10 cellular contexts compared by ENCODE assay signal in genomic region chr16:49890876-49891275, GRCh38. TPM values are rescaled to one million over a fixed set of nuclear protein-coding genes. Genes with fewer than 3 reads are reported as not detected.
DNase-seq lines count a peak whose midpoint lies in the region; ATAC-seq, FAIRE-seq and TF ChIP-seq lines count a peak whose summit lies in the region.
"Had no signal": no experiment of that assay in that cellular context is flagged by ENCODE, and none has a peak within 500 bp of the region (broad histone marks: within the 10 kb centered on the region; RNA-seq: fewer than 3 reads in every experiment).

No MANE protein-coding gene starts in this region.

- H2AFZ ChIP-seq in GM12878 (ENCODE audit: control insufficient read depth, low read depth, low read length) (no peak overlapping the region), osteoblast (ENCODE audit: low read length) (no peak overlapping the region)

- DNase-seq in ELF-1 (ENCODE audit: low read depth, low spot score) (peak; percentile 82), GM12878 (ENCODE audit: low read depth, low spot score) (no peak), osteoblast (ENCODE audit: insufficient read length, low spot score, missing footprints) (peak; percentile 80), A172 (ENCODE audit: low spot score) (no peak), heart right ventricle (no peak), GF-D8 (lab: John Stamatoyannopoulos, UW) (no peak), NCI-H187 treated with DMSO at 0.1 percent for 48 hours (lab: John Stamatoyannopoulos, UW) (no peak)
- DNase-seq: NCI-H2029 treated with DMSO at 0.1 percent for 48 hours had no signal

- no peaks in the 10 kb centered on the region; a peak in 1 of 4 replicates for H3K27me3 ChIP-seq in GM12878 (replicated peaks in 1 of 2; ENCODE audit: control insufficient read depth in 2 of 2, insufficient read depth in 2 of 2, low read length in 1 of 2)
- H3K27me3 ChIP-seq in osteoblast (ENCODE audit: insufficient read depth, low read length), result peaks cover 8% of the 10 kb centered on the region
- peaks cover 0 to 44% (median 25%) of the 10 kb centered on the region in 7 donors for H3K27me3 ChIP-seq in heart right ventricle

- no peak for FAIRE-seq in GM12878 (lab: Jason Lieb, UNC)
- FAIRE-seq: TTC549 had no signal

- RAD21 ChIA-PET in GM12878 (lab: Charles Lee; ENCODE audit: unreplicated experiment), result no interaction called here

- no TSS peak for BruUV-seq in GM12878 (replicated peaks; lab: Mats Ljungman, UMichigan)

- TF ChIP-seq POLR2A in GM12878 (IDR thresholded peaks at IDR 0.05; ENCODE audit: low read depth, low read length), result no peak

- no peak for TF ChIP-seq EP300 in Ishikawa (IDR thresholded peaks at IDR 0.05; ENCODE audit: borderline replicate concordance)
- no peak for TF ChIP-seq EP300 in GM12878 (IDR thresholded peaks at IDR 0.05; ENCODE audit: borderline replicate concordance in 1 of 2, control insufficient read depth in 1 of 2, low read depth in 2 of 2, low read length in 2 of 2)

- H3K4me1 ChIP-seq in GM12878 (ENCODE audit: control insufficient read depth, insufficient read depth, low read length), result no peaks in the 10 kb centered on the region
- no peaks in the 10 kb centered on the region for H3K4me1 ChIP-seq in osteoblast (ENCODE audit: insufficient read depth, low read length)
- no peaks in the 10 kb centered on the region for H3K4me1 ChIP-seq in heart right ventricle

- POLR2A ChIA-PET in GM12878 (lab: Charles Lee), result no interaction called here

- H3K4me2 ChIP-seq in GM12878 (ENCODE audit: control insufficient read depth, insufficient read depth), result no peak overlapping the region
- H3K4me2 ChIP-seq in osteoblast (ENCODE audit: insufficient read depth, low read length), result no peak overlapping the region

- peak; percentile 46 for ATAC-seq in GM12878
- no peak for ATAC-seq in heart right ventricle

- intact Hi-C loops in GM12878 (cut with micrococcal nuclease; ENCODE audit: unreplicated experiment), result no loop called here
- intact Hi-C loops in heart right ventricle (cut with DNase I), result no loop called here

- no peaks in the 10 kb centered on the region for H3K9me3 ChIP-seq in GM12878 (replicated peaks; ENCODE audit: control insufficient read depth, insufficient read depth, low read length)
- H3K9me3 ChIP-seq in osteoblast (ENCODE audit: low read depth, low read length), result peaks cover 2% of the 10 kb centered on the region
- H3K9me3 ChIP-seq in heart right ventricle, result peaks cover 0 to 7% (median 0%) of the 10 kb centered on the region in 11 donors

- H3K4me3 ChIP-seq in GM12878 (no peak overlapping the region), osteoblast (ENCODE audit: insufficient read depth, low read length) (no peak overlapping the region), heart right ventricle (no peak overlapping the region)

- H4K20me1 ChIP-seq in GM12878 (ENCODE audit: control insufficient read depth, insufficient read depth) (no peaks in the 10 kb centered on the region), osteoblast (ENCODE audit: insufficient read depth, low read length) (no peaks in the 10 kb centered on the region)

- no peaks in the 10 kb centered on the region for H3K79me2 ChIP-seq in GM12878 (ENCODE audit: control insufficient read depth, insufficient read depth, low read length)
- no peaks in the 10 kb centered on the region for H3K79me2 ChIP-seq in osteoblast (ENCODE audit: insufficient read depth, low read length)

- no peaks in the 10 kb centered on the region for H3K36me3 ChIP-seq in GM12878 (ENCODE audit: control insufficient read depth in 2 of 2, insufficient read depth in 2 of 2, low read length in 1 of 2)
- no peaks in the 10 kb centered on the region for H3K36me3 ChIP-seq in osteoblast (ENCODE audit: insufficient read depth, low read length)
- no peaks in the 10 kb centered on the region for H3K36me3 ChIP-seq in heart right ventricle

- TF ChIP-seq CTCF in GM12878 (IDR thresholded peaks at IDR 0.05 in 2 of 3, conservative IDR thresholded peaks at IDR 0.05 in 1 of 3; ENCODE audit: control insufficient read depth in 2 of 3, extremely low read depth in 1 of 3, insufficient read depth in 1 of 3, low read depth in 3 of 3, low read length in 3 of 3), result peak; percentile 17 to 28 (median 27); a peak in 4 of 6 replicates
- TF ChIP-seq CTCF in osteoblast (IDR thresholded peaks at IDR 0.05; ENCODE audit: extremely low read depth, low read depth, low read length), result peak; percentile 47
- peak in 4 of 9 donors; percentile 9 to 38 (median 36) for TF ChIP-seq CTCF in heart right ventricle (IDR thresholded peaks at IDR 0.05)

- CTCF ChIA-PET in GM12878 (lab: Yijun Ruan, JAX), result interaction anchor here (0.7 to 1.0 kb wide), 2 partner anchors 44 to 70 kb away, joined by 3 read pairs; no protein-coding TSS in a partner anchor

- 2% methylated on average over 5 of the region's 5 CpGs for WGBS in GM12878 (ENCODE audit: insufficient coverage, insufficient replicate concordance, low lambda C conversion rate, missing lambda C conversion rate)
- 37 to 42% methylated on average over 5 of the region's 5 CpGs for WGBS in heart right ventricle, 2 donors

- H3K27ac ChIP-seq in GM12878 (ENCODE audit: control insufficient read depth, insufficient read depth), result no peak overlapping the region
- H3K27ac ChIP-seq in osteoblast (ENCODE audit: low read depth, low read length), result no peak overlapping the region
- H3K27ac ChIP-seq in heart right ventricle, result no peak overlapping the region

- SMC1A ChIA-PET in GM12878 (lab: Charles Lee; ENCODE audit: uncharacterized antibody, unreplicated experiment), result no interaction called here

- in situ Hi-C loops in GM12878 (cut with MboI), result no loop called here

- no peak overlapping the region for H3K9ac ChIP-seq in GM12878 (ENCODE audit: control insufficient read depth, insufficient read depth, low read length)

- TF ChIP-seq RAD21 in Ishikawa (IDR thresholded peaks at IDR 0.05; ENCODE audit: low read depth) (peak; percentile 56), GM12878 (IDR thresholded peaks at IDR 0.05; ENCODE audit: insufficient read depth, low read depth, low read length) (no peak)

TF ChIP-seq in Ishikawa, 13 proteins besides CTCF, POLR2A, EP300 and RAD21 (continues in another document):
- TF ChIP-seq USF1 (IDR thresholded peaks at IDR 0.05), result no peak

TF ChIP-seq in GM12878, 131 proteins besides CTCF, POLR2A, EP300 and RAD21:
- no peak for TF ChIP-seq PML (IDR thresholded peaks at IDR 0.05; ENCODE audit: low read length)
- TF ChIP-seq KAT2A (conservative IDR thresholded peaks at IDR 0.05; ENCODE audit: control insufficient read depth, low read depth, low read length), result no peak
- TF ChIP-seq E2F4 (IDR thresholded peaks at IDR 0.05; ENCODE audit: low read depth, low read length), result no peak
- no peak for TF ChIP-seq ATF3 (IDR thresholded peaks at IDR 0.05; ENCODE audit: borderline replicate concordance, extremely low read depth, low read depth, low read length)
TF ChIP-seq in GM12878: peak in this region for 0.

RNA-seq across cellular contexts. Expression of gene ZNF423, which starts 35.0 kb away (rescaled TPM):
- not detected in 2 replicates for total RNA-seq in GM12878 (2013; cell fraction: nucleolus; rRNA removed)
- total RNA-seq in GM12878 (2014; rRNA removed) (0.22 and 0.28 TPM in 2 replicates), GM12878 (2014; rRNA removed; fragmentation: Illumina TruSeq; extraction: Trizol) (0.09 and 0.14 TPM in 2 replicates), GM12878 (2021) (0.21 and 0.64 TPM in 2 replicates), osteoblast (11.6 and 18.3 TPM in 2 replicates), heart right ventricle (10 to 100 TPM in 2 of 10 donors, 1 to 10 TPM in 8; 4.2 to 10.6 (median 7.4) TPM)
- polyA plus RNA-seq in GM12878 (2011; ENCODE audit: low read depth), result not detected
- polyA plus RNA-seq in GM12878 (2011; rRNA removed) (0.01 and 0.03 TPM in 2 replicates), GM12878 (2014; fragmentation: Illumina TruSeq; extraction: Trizol) (0.06 and 0.07 TPM in 2 replicates), GM12878 (2014; fragmentation: Nextera tagmentation; extraction: Ambion mirVana) (under 1 TPM; 0.05 to 0.35 TPM), GM12878 (2014; rRNA removed) (0.10 and 0.12 TPM in 2 replicates), GM12878 (2016; fragmentation: Nextera tagmentation; extraction: Ambion mirVana) (under 1 TPM; 0.09 to 0.18 TPM), heart right ventricle (1 to 10 TPM; 2.6 to 2.9 TPM)
- polyA plus RNA-seq in GM12878 (2011; cell fraction: cytosol; rRNA removed), result 0.03 TPM in 2 replicates
- 0.03 and 0.04 TPM in 2 replicates for polyA plus RNA-seq in GM12878 (2011; cell fraction: nucleus; rRNA removed)
- polyA plus RNA-seq in GM12878 (2012), result 0.11 and 0.15 TPM in 2 replicates
- polyA minus RNA-seq in GM12878 (2011; rRNA and poly(A)+ RNA removed), result 0.10 TPM in 1 of 2 replicates, not detected in the other
- polyA minus RNA-seq in GM12878 (2011; cell fraction: cytosol; rRNA and poly(A)+ RNA removed), result not detected in 2 replicates
- polyA minus RNA-seq in GM12878 (2011; cell fraction: nucleus; rRNA and poly(A)+ RNA removed), result 0.19 TPM in 1 of 2 replicates, not detected in the other
- not detected in 2 replicates for total RNA-seq in A172 (2014; rRNA removed; shearing (Covaris generic))

Comparison
In these comparisons a context has a peak if more than half of its experiments do, and no peak if none do; other contexts are left out.
1. DNase-seq: peak in ELF-1 (single experiment) and osteoblast (single experiment); none in GM12878 (single experiment), A172 (single experiment), heart right ventricle (0 of 2), GF-D8 (single experiment) and NCI-H187 treated with DMSO at 0.1 percent for 48 hours (single experiment).